Comparison of ENCODE assay signal across 8 cellular contexts in genomic region chr19:4471400-4472173, GRCh38. TPM values are rescaled to one million over a fixed set of nuclear protein-coding genes. Genes with fewer than 3 reads are reported as not detected.
DNase-seq lines count a peak whose midpoint lies in the region; ATAC-seq and TF ChIP-seq lines count a peak whose summit lies in the region.

No MANE protein-coding gene starts in this region.

- H3K4me1 ChIP-seq in ectodermal cell (ENCODE audit: control insufficient read depth, insufficient read depth, low read length), result peaks cover 12% of the 10 kb centered on the region

- 3% methylated on average over 33 of the region's 33 CpGs for WGBS in ectodermal cell, 2 experiments
- WGBS in lower leg skin, 2 donors, result 0 to 1% methylated on average over 33 of the region's 33 CpGs

- peak in 1 of 3 donors; percentile 37 for TF ChIP-seq CTCF in lower leg skin (IDR thresholded peaks at IDR 0.05)

- H3K9me3 ChIP-seq in ectodermal cell (ENCODE audit: control insufficient read depth, low read length), result no peaks in the 10 kb centered on the region

- DNase-seq in CD1c-positive myeloid dendritic cell (ENCODE audit: extremely low spot score), result peak; percentile 99
- DNase-seq in NCI-H774 (lab: John Stamatoyannopoulos, UW), result peak; percentile 100
- DNase-seq in activated CD4-positive, alpha-beta T cell treated with anti-CD3 and anti-CD28 coated beads, Interleukin-2, amount 50 U/mL, for 48 hours, result peak; percentile 96 to 98
- DNase-seq in lower leg skin (ENCODE audit: low spot score in 2 of 2), result peak; percentile 99 to 100
- peak; percentile 87 to 99 for DNase-seq in stimulated activated CD4-positive, alpha-beta T cell treated with anti-CD3 and anti-CD28 coated beads, Interleukin-4, amount 100 ng/mL, for 4 hours

- ATAC-seq in GM19452 (IDR thresholded peaks at IDR 0.05; ENCODE audit: unreplicated experiment), result peak; percentile 82
- ATAC-seq in HG03571 (IDR thresholded peaks at IDR 0.05; ENCODE audit: unreplicated experiment), result peak; percentile 67

- no peak overlapping the region for H3K27ac ChIP-seq in ectodermal cell (ENCODE audit: insufficient read depth, low read depth, low read length, poor library complexity, severe bottlenecking)

- peak in 1 of 2 donors; percentile 29 for TF ChIP-seq POLR2A in lower leg skin (IDR thresholded peaks at IDR 0.05)

- intact Hi-C loops in lower leg skin (cut with DNase I; ENCODE audit: low total_unique reads), result no loop called here

- H3K36me3 ChIP-seq in ectodermal cell (ENCODE audit: control insufficient read depth, insufficient read depth, low read length), result peaks cover 7% of the 10 kb centered on the region

- H3K27me3 ChIP-seq in ectodermal cell (ENCODE audit: control insufficient read depth, insufficient read depth, low read length, poor library complexity, severe bottlenecking), result no peaks in the 10 kb centered on the region

- H3K4me3 ChIP-seq in ectodermal cell (ENCODE audit: insufficient read depth, low read depth, low read length) (peak overlapping the region; percentile 77), lower leg skin (ENCODE audit: low read depth, poor library complexity, severe bottlenecking) (peak overlapping the region; percentile 19)

RNA-seq across cellular contexts. Expression of gene HDGFL2, which starts 0.5 kb away (rescaled TPM):
- polyA plus RNA-seq in ectodermal cell (2013, experiment 1 of 4), result 143 TPM
- polyA plus RNA-seq in ectodermal cell (2013, experiment 2 of 4), result 135 TPM
- 108 TPM for polyA plus RNA-seq in ectodermal cell (2013, experiment 3 of 4)
- polyA plus RNA-seq in ectodermal cell (2013, experiment 4 of 4), result 110 TPM
- 10 to 100 TPM; 20.9 to 36.4 (median 30.1) TPM for total RNA-seq in lower leg skin

RNA-seq across cellular contexts. Expression of gene UBXN6, which starts 14.0 kb away (rescaled TPM):
- polyA plus RNA-seq in ectodermal cell (2013, experiment 1 of 4), result 33.3 TPM
- polyA plus RNA-seq in ectodermal cell (2013, experiment 2 of 4), result 34.6 TPM
- 29.3 TPM for polyA plus RNA-seq in ectodermal cell (2013, experiment 3 of 4)
- polyA plus RNA-seq in ectodermal cell (2013, experiment 4 of 4), result 29.2 TPM
- total RNA-seq in lower leg skin, result 100 to 1,000 TPM in 2 of 4 donors, 10 to 100 TPM in 2; 77.0 to 161 (median 111) TPM

RNA-seq across cellular contexts. Expression of gene PLIN4, which starts 46.7 kb away (rescaled TPM):
- 0.19 TPM for polyA plus RNA-seq in ectodermal cell (2013, experiment 1 of 4)
- polyA plus RNA-seq in ectodermal cell (2013, experiment 2 of 4), result 0.14 TPM
- polyA plus RNA-seq in ectodermal cell (2013, experiment 3 of 4), result 0.11 TPM
- 0.12 TPM for polyA plus RNA-seq in ectodermal cell (2013, experiment 4 of 4)
- total RNA-seq in lower leg skin, result 10 to 100 TPM; 10.6 to 55.1 (median 24.2) TPM
